Comparison of ENCODE assay signal across 23 cellular contexts in the genomic region with DNA sequence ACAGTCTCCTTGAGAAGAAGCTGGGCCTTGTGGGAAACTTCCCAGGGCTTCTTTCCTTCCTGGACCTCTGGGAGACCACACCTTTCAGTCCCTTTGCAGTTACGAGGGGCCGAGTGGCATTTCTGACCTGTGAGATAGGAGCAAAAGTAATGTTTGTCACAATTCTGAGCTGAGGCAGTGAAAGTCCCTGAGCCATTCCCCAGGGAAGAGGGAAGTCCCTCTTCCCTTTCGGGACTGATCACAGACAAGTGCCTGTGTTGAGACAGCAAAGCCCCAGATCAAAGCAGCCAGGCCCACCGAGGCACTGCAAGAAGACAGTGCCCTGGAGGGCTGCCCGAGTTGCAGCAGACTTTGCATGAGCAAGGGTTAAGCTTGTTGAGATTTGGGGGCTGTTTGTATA. TPM values are rescaled to one million over a fixed set of nuclear protein-coding genes. Genes with fewer than 3 reads are reported as not detected.
DNase-seq lines count a peak whose midpoint lies in the region; ATAC-seq, FAIRE-seq and TF ChIP-seq lines count a peak whose summit lies in the region.
"Had no signal": no experiment of that assay in that cellular context is flagged by ENCODE, and none has a peak within 500 bp of the region (broad histone marks: within the 10 kb centered on the region; RNA-seq: fewer than 3 reads in every experiment).

No MANE protein-coding gene starts in this region.

- intact Hi-C loops in IMR-90 (cut with micrococcal nuclease) (no loop called here), sigmoid colon (cut with DNase I) (loop anchor here (2.0 kb wide), 1 partner anchor 34 kb away; no protein-coding TSS in a partner anchor)

- ATAC-seq in IMR-90 (ENCODE audit: low read depth) (no peak), WTC11 (no peak)
- ATAC-seq: Right ventricle myocardium inferior had no signal

- H3K23ac ChIP-seq in IMR-90 (ENCODE audit: low read depth, low read length): no peak overlapping the region

- peak overlapping the region; percentile 56 for H2AFZ ChIP-seq in IMR-90 (replicated peaks; ENCODE audit: low read length, poor library complexity)

- H4K8ac ChIP-seq in IMR-90 (ENCODE audit: low read depth in 2 of 2, low read length in 2 of 2): no peak overlapping the region; a peak in 1 of 4 replicates

- H3K36me3 ChIP-seq in IMR-90 (ENCODE audit: control insufficient read depth, insufficient read depth, low read length): no peaks in the 10 kb centered on the region
- no peaks in the 10 kb centered on the region for H3K36me3 ChIP-seq in sigmoid colon
- H3K36me3 ChIP-seq: ovary, stomach had no signal

- no peak overlapping the region for H3K4me3 Mint-ChIP-seq in HFFc6
- H3K4me3 Mint-ChIP-seq in WTC11: no peak overlapping the region
- H3K4me3 Mint-ChIP-seq: CD4-positive, CD25-positive, alpha-beta regulatory T cell had no signal

- H4K5ac ChIP-seq in IMR-90 (ENCODE audit: low read depth, low read length): no peak overlapping the region

- TF ChIP-seq POLR2A in IMR-90 (IDR thresholded peaks at IDR 0.05; ENCODE audit: low read depth, low read length): no peak
- no peak for TF ChIP-seq POLR2A in sigmoid colon (IDR thresholded peaks at IDR 0.05)
- TF ChIP-seq POLR2A in GM12891 (IDR thresholded peaks at IDR 0.05; ENCODE audit: low read depth, low read length): no peak

- H3K27ac Mint-ChIP-seq in HFFc6: no peak overlapping the region
- no peak overlapping the region for H3K27ac Mint-ChIP-seq in WTC11

- H2BK5ac ChIP-seq in IMR-90 (ENCODE audit: low read depth, low read length, poor library complexity, severe bottlenecking): no peak overlapping the region

- H3K9ac ChIP-seq in IMR-90 (ENCODE audit: low read depth, low read length): no peak overlapping the region

- H3K9me3 Mint-ChIP-seq in HFFc6: no peaks in the 10 kb centered on the region
- no peaks in the 10 kb centered on the region for H3K9me3 Mint-ChIP-seq in WTC11

- no peak overlapping the region for H3K4ac ChIP-seq in IMR-90 (ENCODE audit: low read depth, low read length)

- no peak for TF ChIP-seq RAD21 in IMR-90 (IDR thresholded peaks at IDR 0.05; ENCODE audit: low read length)

- dilution Hi-C loops in IMR-90 (cut with HindIII; ENCODE audit: low sequenced_read_pairs, unreplicated experiment): no loop called here

- no peaks in the 10 kb centered on the region for H4K20me1 ChIP-seq in IMR-90 (ENCODE audit: insufficient read depth, low read length)

- H3K27me3 Mint-ChIP-seq in HFFc6 (ENCODE audit: insufficient read depth) (peaks cover 13% of the 10 kb centered on the region), WTC11 (ENCODE audit: low read depth) (peaks cover 24% of the 10 kb centered on the region)

- no peaks in the 10 kb centered on the region for H3K9me1 ChIP-seq in IMR-90 (ENCODE audit: insufficient read depth, low read length)

- H3K36me3 Mint-ChIP-seq in HFFc6 (ENCODE audit: low read depth): no peaks in the 10 kb centered on the region
- H3K36me3 Mint-ChIP-seq in WTC11: no peaks in the 10 kb centered on the region
- H3K36me3 Mint-ChIP-seq: CD4-positive, CD25-positive, alpha-beta regulatory T cell had no signal

- 83% methylated on average over 1 of the region's 5 CpGs; no CpG with 5 or more reads in 1 of the 2 experiments for WGBS in IMR-90 (ENCODE audit: extremely low coverage in 2 of 2, insufficient read length in 1 of 2), 2 experiments
- WGBS in sigmoid colon, 2 donors: 84% methylated on average over 5 of the region's 5 CpGs

- H2AK9ac ChIP-seq in IMR-90 (replicated peaks; ENCODE audit: low read depth, low read length, poor library complexity): peak overlapping the region; percentile 67

- TF ChIP-seq EP300 in sigmoid colon (IDR thresholded peaks at IDR 0.05): no peak

- TF ChIP-seq CTCF in IMR-90 (conservative IDR thresholded peaks at IDR 0.05; ENCODE audit: low read depth, low read length) (no peak), sigmoid colon (IDR thresholded peaks at IDR 0.05) (no peak), HFFc6 (IDR thresholded peaks at IDR 0.05) (no peak), WTC11 (IDR thresholded peaks at IDR 0.05) (no peak)

- no peak overlapping the region for H3K27ac ChIP-seq in IMR-90 (ENCODE audit: insufficient read depth, low read length)
- peak overlapping the region in 3 of 4 donors; percentile 22 to 84 (median 83) for H3K27ac ChIP-seq in sigmoid colon
- H3K27ac ChIP-seq: ovary had no signal

- no TSS peak for BruUV-seq in IMR-90 (replicated peaks; lab: Mats Ljungman, UMichigan)

- no peak overlapping the region for H2BK20ac ChIP-seq in IMR-90 (ENCODE audit: low read depth, low read length)

- no peak for FAIRE-seq in GM12891 (lab: Jason Lieb, UNC)
- FAIRE-seq: HTR-8/SVneo had no signal

- 0 out of 2 replicates have a peak overlapping the region, but pooled peaks have one; percentile 5 for H3K14ac ChIP-seq in IMR-90 (replicated peaks; ENCODE audit: low read depth, low read length)

- no peak overlapping the region for H3K18ac ChIP-seq in IMR-90 (ENCODE audit: low read depth, low read length)

- no peak overlapping the region for H2BK15ac ChIP-seq in IMR-90 (ENCODE audit: low read depth, low read length)

- no peak overlapping the region for H2BK120ac ChIP-seq in IMR-90 (ENCODE audit: low read depth, low read length)

- H3K4me1 ChIP-seq in IMR-90 (ENCODE audit: control insufficient read depth, insufficient read depth, low read length) (peaks cover 4% of the 10 kb centered on the region), sigmoid colon (peaks cover 4 to 68% (median 52%) of the 10 kb centered on the region in 4 donors)

- H2AK5ac ChIP-seq in IMR-90 (ENCODE audit: low read depth, low read length): no peak overlapping the region

- POLR2A ChIA-PET in IMR-90 (lab: Charles Lee; ENCODE audit: unreplicated experiment): no interaction called here
- POLR2A ChIA-PET in WTC11 (lab: Charles Lee): no interaction called here

- H3K27me3 ChIP-seq in IMR-90 (ENCODE audit: control insufficient read depth, insufficient read depth, low read length): peaks cover 9% of the 10 kb centered on the region
- no peaks in the 10 kb centered on the region for H3K27me3 ChIP-seq in sigmoid colon
- H3K27me3 ChIP-seq: ovary, stomach had no signal

- no peak overlapping the region for H3K4me3 ChIP-seq in IMR-90 (ENCODE audit: insufficient read depth, low read depth, low read length)
- no peak overlapping the region for H3K4me3 ChIP-seq in sigmoid colon
- H3K4me3 ChIP-seq: ovary, stomach had no signal

- H3K56ac ChIP-seq in IMR-90 (ENCODE audit: extremely low read depth, insufficient read depth, low read length): no peak overlapping the region

- H3K9me3 ChIP-seq in IMR-90 (ENCODE audit: control insufficient read depth, insufficient read depth, low read length): no peaks in the 10 kb centered on the region
- no peaks in the 10 kb centered on the region for H3K9me3 ChIP-seq in sigmoid colon
- H3K9me3 ChIP-seq: ovary, stomach had no signal

- CTCF ChIA-PET in IMR-90 (lab: Yijun Ruan, JAX) (no interaction called here), WTC11 (lab: Charles Lee) (no interaction called here)

- H3K79me1 ChIP-seq in IMR-90 (ENCODE audit: low read depth in 1 of 2, low read length in 2 of 2): no peaks in the 10 kb centered on the region

- in situ Hi-C loops in IMR-90 (cut with MboI; ENCODE audit: low sequenced_read_pairs): no loop called here

- H3K4me2 ChIP-seq in IMR-90 (ENCODE audit: low read depth, low read length): no peak overlapping the region

- H4K91ac ChIP-seq in IMR-90 (ENCODE audit: insufficient read depth, low read depth, low read length): no peak overlapping the region

- DNase-seq in ELF-1 (ENCODE audit: low read depth, low spot score) (peak; percentile 63), IMR-90 (no peak), islet precursor cell (peak; percentile 80), sigmoid colon (peak; percentile 56), GM12891 (ENCODE audit: insufficient read length, low spot score) (no peak), HFFc6 (no peak), WTC11 (ENCODE audit: low spot score) (no peak)
- no peak for DNase-seq in activated CD4-positive, CD25-positive, alpha-beta regulatory T cell treated with anti-CD3 and anti-CD28 coated beads, Interleukin-2, amount 50 U/mL, for 72 hours
- DNase-seq: activated CD4-positive, alpha-beta T cell treated with anti-CD3 and anti-CD28 coated beads, Interleukin-2, amount 50 U/mL, for 1 hour; activated naive CD4-positive, alpha-beta T cell; amygdala; CD4-positive, CD25-positive, alpha-beta regulatory T cell; central memory CD4-positive, alpha-beta T cell; effector memory CD4-positive, alpha-beta T cell; GF-D8; NCI-H1417; NCI-H526; stimulated activated CD4-positive, alpha-beta T cell treated with anti-CD3 and anti-CD28 coated beads, Interleukin-2, amount 100 ng/mL, for 48 hours; T-helper 1 cell had no signal

- H3K4me1 Mint-ChIP-seq in HFFc6 (ENCODE audit: low read depth): peaks cover 31% of the 10 kb centered on the region
- H3K4me1 Mint-ChIP-seq in WTC11: peaks cover 28% of the 10 kb centered on the region
- H3K4me1 Mint-ChIP-seq: CD4-positive, CD25-positive, alpha-beta regulatory T cell had no signal

TF ChIP-seq in IMR-90, 13 proteins besides CTCF, POLR2A, EP300 and RAD21 (continues in another document):
- TF ChIP-seq BHLHE40 (IDR thresholded peaks at IDR 0.05; ENCODE audit: low read depth, low read length) (no peak), CEBPB (IDR thresholded peaks at IDR 0.05; ENCODE audit: low read depth, low read length) (no peak)

TF ChIP-seq in GM12891, 5 proteins besides CTCF, POLR2A, EP300 and RAD21:
- TF ChIP-seq PAX5 (IDR thresholded peaks at IDR 0.05; ENCODE audit: insufficient read depth, low read length, severe bottlenecking): no peak
- no peak for TF ChIP-seq POLR2AphosphoS5 (IDR thresholded peaks at IDR 0.05; ENCODE audit: low read depth, low read length)
- TF ChIP-seq TAF1 (IDR thresholded peaks at IDR 0.05; ENCODE audit: low read depth, low read length): no peak
- TF ChIP-seq SPI1 (IDR thresholded peaks at IDR 0.05; ENCODE audit: low read depth, low read length): no peak
- no peak for TF ChIP-seq POU2F2 (IDR thresholded peaks at IDR 0.05; ENCODE audit: low read depth, low read length)
TF ChIP-seq in GM12891: peak in this region for 0.

TF ChIP-seq in WTC11, 78 proteins besides CTCF, POLR2A, EP300 and RAD21 (continues in another document):
- TF ChIP-seq OVOL2 (CRISPR knock-in tag; IDR thresholded peaks at IDR 0.05; ENCODE audit: borderline replicate concordance): no peak

RNA-seq across cellular contexts. Expression of a gene that starts 41.9 kb away (rescaled TPM):
- total RNA-seq in IMR-90 (2012; rRNA removed): 112 and 151 TPM in 2 replicates
- 149 and 201 TPM in 2 replicates for polyA plus RNA-seq in IMR-90 (2012; rRNA removed)
- polyA plus RNA-seq in IMR-90 (2012; cell fraction: cytosol; rRNA removed): 238 and 364 TPM in 2 replicates
- polyA plus RNA-seq in IMR-90 (2012; cell fraction: nucleus; rRNA removed; ENCODE audit: low replicate concordance): 195 and 365 TPM in 2 replicates
- total RNA-seq in sigmoid colon: 1,000 to 10,000 TPM in 2 of 4 donors, 100 to 1,000 TPM in 2; 753 to 1,323 (median 1,092) TPM
- polyA plus RNA-seq in sigmoid colon: 100 to 1,000 TPM in 2 of 3 donors, 10 to 100 TPM in 1; 60.6 to 200 (median 108) TPM
- 12.7 TPM for polyA plus RNA-seq in GM12891 (2012; ENCODE audit: low read depth, missing spikeins)
- 100 to 1,000 TPM; 128 to 146 (median 133) TPM for total RNA-seq in HFFc6 (2021; fragmentation: NEBNext Ultra II Directional; extraction: Animal tissue kit (Norgen Biotek cat#: 25700))
- 20.4 to 23.2 TPM (median 22.7 TPM) in 3 replicates for total RNA-seq in WTC11 (2021)

Comparison
In these comparisons a context has a peak if more than half of its experiments do, and no peak if none do; other contexts are left out.
1. DNase-seq: peak in ELF-1 (single experiment), islet precursor cell (single experiment) and sigmoid colon (single experiment); none in IMR-90 (single experiment), GM12891 (single experiment), activated CD4-positive, CD25-positive, alpha-beta regulatory T cell treated with anti-CD3 and anti-CD28 coated beads, Interleukin-2, amount 50 U/mL, for 72 hours (single experiment), HFFc6 (single experiment) and WTC11 (single experiment).